Comparison of ENCODE assay signal across 8 cellular contexts in the genomic region with DNA sequence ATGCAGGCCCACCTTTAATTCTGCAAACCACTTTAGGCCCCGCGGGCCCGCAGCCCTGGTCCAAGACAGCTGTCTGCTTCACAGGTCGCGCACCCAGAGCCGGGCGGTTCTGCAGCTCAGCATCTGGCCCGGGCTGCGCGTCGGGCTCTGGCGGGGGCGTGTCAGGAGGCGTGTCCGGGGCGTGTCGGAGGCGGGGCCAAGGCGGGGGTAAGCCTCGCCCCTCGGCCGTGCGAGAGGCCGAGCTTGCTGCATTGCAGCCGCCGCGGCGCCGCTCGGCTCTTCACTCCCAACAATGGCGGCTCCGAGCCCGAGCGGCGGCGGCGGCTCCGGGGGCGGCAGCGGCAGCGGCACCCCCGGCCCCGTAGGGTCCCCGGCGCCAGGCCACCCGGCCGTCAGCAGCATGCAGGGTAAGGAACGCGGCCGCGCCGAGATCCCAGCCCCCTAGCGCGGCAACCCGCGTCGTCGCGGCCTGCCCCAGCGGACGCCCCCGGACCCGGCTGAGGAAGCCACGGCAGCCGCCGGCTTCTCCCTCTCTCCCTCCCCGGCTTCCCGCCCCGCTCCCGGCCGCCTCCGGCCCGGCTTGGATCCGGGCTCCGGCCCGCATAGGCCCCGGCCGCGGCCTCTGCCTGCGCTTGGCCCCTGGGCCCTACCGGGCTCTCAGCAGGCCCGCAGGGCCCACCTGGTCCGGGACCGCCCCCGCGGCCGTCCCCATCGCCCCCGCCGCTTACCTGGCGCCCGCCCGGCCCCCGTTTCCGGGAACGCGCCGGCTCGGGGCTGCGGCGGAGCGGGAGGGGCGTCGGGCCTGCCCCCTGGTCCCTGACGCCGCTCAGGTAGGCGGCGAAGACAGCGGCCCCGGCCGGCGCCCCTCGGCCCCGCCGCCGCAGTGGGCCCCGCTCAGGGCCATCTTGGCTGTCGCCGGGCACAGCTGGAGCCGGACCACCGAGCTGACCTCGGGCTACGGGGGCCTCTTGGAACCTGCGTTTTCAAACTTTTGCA. TPM values are rescaled to one million over a fixed set of nuclear protein-coding genes. Genes with fewer than 3 reads are reported as not detected.
DNase-seq lines count a peak whose midpoint lies in the region; ATAC-seq, FAIRE-seq and TF ChIP-seq lines count a peak whose summit lies in the region.

A gene (plus strand): TSS at position 283 of the 996 bp plus-strand sequence. CDS start 10 bp downstream, at position 293.

- no peaks in the 10 kb centered on the region for H3K36me3 ChIP-seq in CD4-positive, CD25-positive, alpha-beta regulatory T cell (ENCODE audit: control insufficient read depth, insufficient read depth, low read length)
- no peaks in the 10 kb centered on the region for H3K36me3 ChIP-seq in H1 (ENCODE audit: control insufficient read depth in 2 of 4, insufficient read depth in 4 of 4, low read length in 3 of 4)
- H3K36me3 ChIP-seq in mesendoderm (ENCODE audit: control insufficient read depth, insufficient read depth, low read length) = no peaks in the 10 kb centered on the region

- TF ChIP-seq POLR2A in H1 (IDR thresholded peaks at IDR 0.05; ENCODE audit: control extremely low read depth in 1 of 2, low read depth in 2 of 2, low read length in 2 of 2) = peak; percentile 96 to 97

- POLR2A ChIA-PET in H1 (lab: Charles Lee; ENCODE audit: partially characterized antibody) = interaction anchor here (0.7 to 4.8 kb wide), 22 partner anchors 8 to 1273 kb away, joined by 3 to 49 read pairs (median 6); a partner anchor contains a TSS

- peaks cover 19% of the 10 kb centered on the region for H3K27me3 Mint-ChIP-seq in CD4-positive, CD25-positive, alpha-beta regulatory T cell

- no peak within 1 kb of the TSS for H4K91ac ChIP-seq in H1 (replicated peaks; ENCODE audit: insufficient read length, low read length)

- TF ChIP-seq CTCF in H1 (IDR thresholded peaks at IDR 0.05; ENCODE audit: control extremely low read depth in 1 of 3, insufficient read depth in 1 of 3, low read depth in 1 of 3, low read length in 3 of 3) = no peak

- H3K36me3 Mint-ChIP-seq in CD4-positive, CD25-positive, alpha-beta regulatory T cell = no peaks in the 10 kb centered on the region

- peaks cover 0 to 46% of the 10 kb centered on the region in 2 experiments; a peak in 3 of 4 replicates for H3K79me2 ChIP-seq in H1 (ENCODE audit: control insufficient read depth in 1 of 2, insufficient read depth in 2 of 2, low read length in 2 of 2)
- peaks cover 34% of the 10 kb centered on the region for H3K79me2 ChIP-seq in mesendoderm (ENCODE audit: control insufficient read depth, insufficient read depth, low read length)

- peak in 1 of 2 experiments; percentile 19; a peak in 1 of 3 replicates for TF ChIP-seq EP300 in H1 (IDR thresholded peaks at IDR 0.05; ENCODE audit: borderline replicate concordance in 1 of 2, low read depth in 2 of 2, low read length in 2 of 2)

- H3K4me1 ChIP-seq in CD4-positive, CD25-positive, alpha-beta regulatory T cell (ENCODE audit: control insufficient read depth, insufficient read depth, low read length, poor library complexity, severe bottlenecking) = peaks cover 35% of the 10 kb centered on the region
- peaks cover 0 to 3% (median 0%) of the 10 kb centered on the region in 4 experiments; a peak in 3 of 7 replicates for H3K4me1 ChIP-seq in H1 (replicated peaks in 1 of 4; ENCODE audit: control insufficient read depth in 3 of 4, insufficient read depth in 4 of 4, low read length in 3 of 4)
- peaks cover 2% of the 10 kb centered on the region for H3K4me1 ChIP-seq in mesendoderm (ENCODE audit: control insufficient read depth, low read depth, low read length)

- H2BK15ac ChIP-seq in H1 (ENCODE audit: low read length) = no peak within 1 kb of the TSS
- H2BK15ac ChIP-seq in mesendoderm (replicated peaks; ENCODE audit: low read depth) = no peak within 1 kb of the TSS

- 1% methylated on average over 71 of the region's 124 CpGs; no CpG with 5 or more reads in 1 of the 2 experiments for WGBS in H1 (ENCODE audit: extremely low coverage in 1 of 2, insufficient coverage in 1 of 2, insufficient read length in 1 of 2, insufficient replicate concordance in 2 of 2, low coverage in 1 of 2, low lambda C conversion rate in 2 of 2, missing lambda C conversion rate in 1 of 2), 2 experiments
- WGBS in mesendoderm (ENCODE audit: extremely low coverage, insufficient coverage, low lambda C conversion rate) = no CpG with 5 or more reads among the region's 124 CpGs

- peaks cover 27 to 54% (median 43%) of the 10 kb centered on the region in 4 donors for H3K4me1 Mint-ChIP-seq in CD4-positive, CD25-positive, alpha-beta regulatory T cell

- peak within 1 kb of the TSS; percentile 94 for H2AFZ ChIP-seq in H1 (ENCODE audit: low read length)

- ATAC-seq in CD4-positive, CD25-positive, alpha-beta regulatory T cell (ENCODE audit: low read depth in 2 of 2) = peak; percentile 95 to 97
- ATAC-seq in GM19372 (IDR thresholded peaks at IDR 0.05; ENCODE audit: low read depth, unreplicated experiment) = peak; percentile 93
- peak; percentile 96 for ATAC-seq in HG03521 (IDR thresholded peaks at IDR 0.05; ENCODE audit: unreplicated experiment)

- peak within 1 kb of the TSS; percentile 75 for H3K4me3 ChIP-seq in CD4-positive, CD25-positive, alpha-beta regulatory T cell (ENCODE audit: low read depth, low read length)
- H3K4me3 ChIP-seq in H1 (ENCODE audit: extremely low read depth in 1 of 4, insufficient read depth in 2 of 4, low read depth in 3 of 4, low read length in 4 of 4) = peak within 1 kb of the TSS; percentile 68 to 85 (median 77)
- peak within 1 kb of the TSS; percentile 63 for H3K4me3 ChIP-seq in mesendoderm (ENCODE audit: low read length)

- H4K5ac ChIP-seq in H1 (ENCODE audit: insufficient read length, low read depth, low read length) (no peak within 1 kb of the TSS), mesendoderm (ENCODE audit: low read length) (no peak within 1 kb of the TSS)

- H2BK120ac ChIP-seq in H1 (replicated peaks; ENCODE audit: low read depth, low read length) (peak within 1 kb of the TSS; percentile 87), mesendoderm (ENCODE audit: low read depth, low read length) (peak within 1 kb of the TSS; percentile 79)

- TF ChIP-seq RAD21 in H1 (IDR thresholded peaks at IDR 0.05 in 1 of 2, conservative IDR thresholded peaks at IDR 0.05 in 1 of 2; ENCODE audit: low read depth in 2 of 2, low read length in 2 of 2) = no peak

- peak; percentile 89 to 93 (median 93) for DNase-seq in CD4-positive, CD25-positive, alpha-beta regulatory T cell
- DNase-seq in NK-92 (lab: John Stamatoyannopoulos, UW; ENCODE audit: unreplicated experiment) (peak; percentile 37), H1 (ENCODE audit: low read depth in 1 of 2, low spot score in 2 of 2) (peak; percentile 83 to 99), mesendoderm (peak; percentile 93)
- peak; percentile 84 to 92 for DNase-seq in activated CD8-positive, alpha-beta memory T cell treated with anti-CD3 and anti-CD28 coated beads for 4 hours (ENCODE audit: low read depth in 2 of 2)
- peak; percentile 89 for DNase-seq in stimulated activated CD8-positive, alpha-beta memory T cell treated with anti-CD3 and anti-CD28 coated beads, Interleukin-12 subunit alpha, Interleukin-12 subunit beta, amount 100 ng/mL, for 4 hours (ENCODE audit: low read depth)

- H3K79me1 ChIP-seq in H1 (ENCODE audit: low read depth, low read length) = no peaks in the 10 kb centered on the region; the same call in none of the 2 replicates
- H3K79me1 ChIP-seq in mesendoderm (ENCODE audit: low read length) = peaks cover 7% of the 10 kb centered on the region

- H3K4me3 Mint-ChIP-seq in CD4-positive, CD25-positive, alpha-beta regulatory T cell = peak within 1 kb of the TSS; percentile 83 to 98 (median 86)

- H2BK20ac ChIP-seq in H1 (ENCODE audit: low read length) = no peak within 1 kb of the TSS

- peak within 1 kb of the TSS; percentile 14 to 92 (median 69) for H3K27ac Mint-ChIP-seq in CD4-positive, CD25-positive, alpha-beta regulatory T cell

- H3K4ac ChIP-seq in H1 (replicated peaks; ENCODE audit: insufficient read length, low read depth, low read length) = no peak within 1 kb of the TSS
- H3K4ac ChIP-seq in mesendoderm (ENCODE audit: low read depth, low read length) = peak within 1 kb of the TSS; percentile 75

- H3K4me2 ChIP-seq in H1 (ENCODE audit: insufficient read depth in 1 of 2, low read depth in 2 of 2, low read length in 2 of 2) (peak within 1 kb of the TSS; percentile 66 to 74), mesendoderm (ENCODE audit: low read length) (peak within 1 kb of the TSS; percentile 57)

- no peaks in the 10 kb centered on the region for H3K27me3 ChIP-seq in CD4-positive, CD25-positive, alpha-beta regulatory T cell (ENCODE audit: control insufficient read depth, insufficient read depth, low read length)
- H3K27me3 ChIP-seq in H1 (replicated peaks in 1 of 4; ENCODE audit: control insufficient read depth in 3 of 4, extremely low read depth in 1 of 4, insufficient read depth in 3 of 4, low read length in 3 of 4) (no peaks in the 10 kb centered on the region; a peak in 1 of 7 replicates), mesendoderm (ENCODE audit: insufficient read depth, low read length, poor library complexity) (no peaks in the 10 kb centered on the region)

- H2BK12ac ChIP-seq in H1 (ENCODE audit: low read depth, low read length) = no peak within 1 kb of the TSS

- H3K23ac ChIP-seq in H1 (ENCODE audit: insufficient read length) (no peak within 1 kb of the TSS), mesendoderm (ENCODE audit: low read length) (no peak within 1 kb of the TSS)

- H3K9me3 Mint-ChIP-seq in CD4-positive, CD25-positive, alpha-beta regulatory T cell = no peaks in the 10 kb centered on the region

- H3K9ac ChIP-seq in H1 (replicated peaks in 1 of 4; ENCODE audit: extremely low read depth in 1 of 4, low read depth in 3 of 4, low read length in 3 of 4) (peak within 1 kb of the TSS; percentile 58 to 99 (median 80)), mesendoderm (ENCODE audit: low read length) (peak within 1 kb of the TSS; percentile 80)

- H3K23me2 ChIP-seq in H1 (ENCODE audit: low read depth, low read length) = peaks cover 2% of the 10 kb centered on the region; the same call in 1 of the 2 replicates

- peaks cover 8 to 10% of the 10 kb centered on the region in 2 experiments for H4K20me1 ChIP-seq in H1 (replicated peaks in 1 of 2; ENCODE audit: control insufficient read depth in 1 of 2, insufficient read depth in 2 of 2, low read length in 2 of 2)

- H3K27ac ChIP-seq in CD4-positive, CD25-positive, alpha-beta regulatory T cell (ENCODE audit: insufficient read depth, low read length, poor library complexity, severe bottlenecking) = peak within 1 kb of the TSS; percentile 69
- peak within 1 kb of the TSS; percentile 76 for H3K27ac ChIP-seq in H1 (ENCODE audit: low read depth, low read length)
- peak within 1 kb of the TSS; percentile 92 for H3K27ac ChIP-seq in mesendoderm (ENCODE audit: low read depth, low read length)

- no peak for FAIRE-seq in H1 (lab: Jason Lieb, UNC)

- H3K9me3 ChIP-seq in CD4-positive, CD25-positive, alpha-beta regulatory T cell (ENCODE audit: control insufficient read depth in 2 of 2, low read length in 2 of 2) = no peaks in the 10 kb centered on the region
- H3K9me3 ChIP-seq in H1 (ENCODE audit: insufficient read depth in 2 of 2, low read depth in 1 of 2, low read length in 1 of 2) = no peaks in the 10 kb centered on the region

- H4K8ac ChIP-seq in H1 (ENCODE audit: extremely low read depth, insufficient read depth, low read length) = peak within 1 kb of the TSS; percentile 85; the same call in 1 of the 2 replicates
- H4K8ac ChIP-seq in mesendoderm (ENCODE audit: low read depth, low read length) = peak within 1 kb of the TSS; percentile 70

- no peak within 1 kb of the TSS for H2AK5ac ChIP-seq in H1 (ENCODE audit: low read depth, low read length)
- H2AK5ac ChIP-seq in mesendoderm (ENCODE audit: low read length) = no peak within 1 kb of the TSS

- H3K14ac ChIP-seq in H1 (ENCODE audit: insufficient read length) = no peak within 1 kb of the TSS

- H3K18ac ChIP-seq in H1 (ENCODE audit: extremely low read depth, low read length) (0 out of 2 replicates have a peak within 1 kb of the TSS, but pooled peaks have one; percentile 65), mesendoderm (ENCODE audit: low read length) (peak within 1 kb of the TSS; percentile 99)

- CTCF ChIA-PET in H1 (lab: Charles Lee; ENCODE audit: partially characterized antibody) = interaction anchor here (0.5 to 1.0 kb wide), 2 partner anchors 32 to 276 kb away, joined by 3 read pairs; no protein-coding TSS in a partner anchor

- no peak within 1 kb of the TSS for H3K56ac ChIP-seq in H1 (replicated peaks; ENCODE audit: insufficient read length, low read depth, low read length)
- H3K56ac ChIP-seq in mesendoderm (ENCODE audit: low read length) = peak within 1 kb of the TSS; percentile 89

- H2BK5ac ChIP-seq in H1 (ENCODE audit: low read depth, low read length) = no peak within 1 kb of the TSS
- no peak within 1 kb of the TSS for H2BK5ac ChIP-seq in mesendoderm (ENCODE audit: low read length)

RNA-seq across cellular contexts. Expression of the gene that starts here (rescaled TPM):
- total RNA-seq in CD4-positive, CD25-positive, alpha-beta regulatory T cell = 26.1 TPM
- 10 to 100 TPM; 25.1 to 30.6 (median 25.8) TPM for polyA plus RNA-seq in CD4-positive, CD25-positive, alpha-beta regulatory T cell
- total RNA-seq in H1 (2021; fragmentation: NEBNext Ultra II Directional; extraction: Animal tissue kit (Norgen Biotek cat#: 25700)) = 37.3 and 39.1 TPM in 2 replicates
- 6.7 and 14.2 TPM in 2 replicates for polyA plus RNA-seq in H1 (2011; rRNA removed)
- 14.1 TPM for polyA plus RNA-seq in H1 (2011; cell fraction: cytosol; rRNA removed)
- polyA plus RNA-seq in H1 (2011; cell fraction: nucleus; rRNA removed) = 7.9 TPM
- polyA plus RNA-seq in H1 (2012, experiment 1 of 2) = 13.7 to 22.6 TPM (median 16.6 TPM) in 4 replicates
- 1.6 TPM for polyA plus RNA-seq in H1 (2012, experiment 2 of 2)
- polyA plus RNA-seq in H1 (2013, experiment 1 of 2) = 16.6 TPM
- polyA plus RNA-seq in H1 (2013, experiment 2 of 2) = 17.9 TPM
- 26.5 and 38.3 TPM in 2 replicates for polyA minus RNA-seq in H1 (2011; rRNA and poly(A)+ RNA removed)
- polyA minus RNA-seq in H1 (2011; cell fraction: cytosol; rRNA and poly(A)+ RNA removed) = 12.8 TPM
- 26.2 TPM for polyA minus RNA-seq in H1 (2011; cell fraction: nucleus; rRNA and poly(A)+ RNA removed)
- polyA plus RNA-seq in mesendoderm (2013, experiment 1 of 2) = 23.6 TPM
- polyA plus RNA-seq in mesendoderm (2013, experiment 2 of 2) = 23.7 TPM

Comparison
In these comparisons a context has a peak if more than half of its experiments do, and no peak if none do; other contexts are left out.
1. Peak in every context shown above with its lines: DNase-seq, ATAC-seq, H3K4me3 ChIP-seq and H3K27ac ChIP-seq.
2. DNase-seq: peak in every context shown above with its lines; median percentile 93 in CD4-positive, CD25-positive, alpha-beta regulatory T cell; 93 in mesendoderm; 91 in H1; 89 in stimulated activated CD8-positive, alpha-beta memory T cell treated with anti-CD3 and anti-CD28 coated beads, Interleukin-12 subunit alpha, Interleukin-12 subunit beta, amount 100 ng/mL, for 4 hours; 88 in activated CD8-positive, alpha-beta memory T cell treated with anti-CD3 and anti-CD28 coated beads for 4 hours; 37 in NK-92.